In genomic region chr10:78146200-78146599, GRCh38 we compare ENCODE assay signal across 7 cellular contexts.
"Had no signal": no experiment of that assay in that cellular context is flagged by ENCODE, and none has a peak within 500 bp of the region (broad histone marks: within the 10 kb centered on the region; RNA-seq: fewer than 3 reads in every experiment).

No MANE protein-coding gene starts in this region.

- H3K9ac ChIP-seq: KMS-11 had no signal

- H3K27ac ChIP-seq: HL-60, KMS-11 had no signal

- DNase-seq: IMR-90, Karpas-422, KBM-7, KG1 had no signal

- H3K4me2 ChIP-seq: KMS-11 had no signal

- FAIRE-seq: HTR-8/SVneo had no signal
